Comparison of ENCODE assay signal across 8 cellular contexts in genomic region chr11:107590460-107591097, GRCh38. TPM values are rescaled to one million over a fixed set of nuclear protein-coding genes. Genes with fewer than 3 reads are reported as not detected.
DNase-seq lines count a peak whose midpoint lies in the region; ATAC-seq and TF ChIP-seq lines count a peak whose summit lies in the region.

No MANE protein-coding gene starts in this region.

- peak overlapping the region; percentile 39 for H3K9ac ChIP-seq in skeletal muscle satellite cell (ENCODE audit: low read depth, low read length)

- CTCF ChIA-PET in activated naive CD4-positive, alpha-beta T cell treated with anti-CD3 and anti-CD28 coated beads for 36 hours (lab: Charles Lee), result interaction anchor here (0.8 to 1.9 kb wide), 5 partner anchors 10 to 99 kb away, joined by 3 to 8 read pairs (median 4); no protein-coding TSS in a partner anchor
- CTCF ChIA-PET in WTC11 (lab: Charles Lee), result interaction anchor here (0.5 to 1.5 kb wide), 9 partner anchors 8 to 1309 kb away, joined by 3 to 16 read pairs (median 4); partner anchors contain the start of gene ALKBH8

- peaks cover 32% of the 10 kb centered on the region for H3K4me1 ChIP-seq in skeletal muscle satellite cell (ENCODE audit: control insufficient read depth, insufficient read depth, low read length)

- H3K4me3 Mint-ChIP-seq in activated naive CD4-positive, alpha-beta T cell treated with anti-CD3 and anti-CD28 coated beads for 36 hours, result peak overlapping the region; percentile 77
- peak overlapping the region; percentile 95 for H3K4me3 Mint-ChIP-seq in WTC11
- H3K4me3 Mint-ChIP-seq in glutamatergic neuron (ENCODE audit: unreplicated experiment), result peak overlapping the region; percentile 91

- no peaks in the 10 kb centered on the region for H3K36me3 ChIP-seq in skeletal muscle satellite cell (ENCODE audit: insufficient read depth, low read length)

- no peak for ATAC-seq in activated naive CD4-positive, alpha-beta T cell treated with anti-CD3 and anti-CD28 coated beads, Interleukin-2, amount 50 U/mL, for 72 hours
- peak; percentile 10 for ATAC-seq in WTC11

- H3K36me3 Mint-ChIP-seq in activated naive CD4-positive, alpha-beta T cell treated with anti-CD3 and anti-CD28 coated beads for 36 hours (ENCODE audit: low read depth), result no peaks in the 10 kb centered on the region
- peaks cover 0 to 6% of the 10 kb centered on the region in 2 donors for H3K36me3 Mint-ChIP-seq in activated naive CD4-positive, alpha-beta T cell treated with anti-CD3 and anti-CD28 coated beads, Interleukin-2, amount 50 U/mL, for 72 hours
- no peaks in the 10 kb centered on the region for H3K36me3 Mint-ChIP-seq in WTC11
- no peaks in the 10 kb centered on the region for H3K36me3 Mint-ChIP-seq in glutamatergic neuron (ENCODE audit: unreplicated experiment)

- POLR2A ChIA-PET in WTC11 (lab: Charles Lee), result no interaction called here

- peaks cover 38% of the 10 kb centered on the region for H3K27me3 ChIP-seq in skeletal muscle satellite cell (ENCODE audit: control insufficient read depth, insufficient read depth, low read length)

- peak overlapping the region; percentile 94 for H3K4me3 ChIP-seq in skeletal muscle satellite cell (ENCODE audit: low read length)

- H3K27ac Mint-ChIP-seq in activated naive CD4-positive, alpha-beta T cell treated with anti-CD3 and anti-CD28 coated beads for 36 hours, result no peak overlapping the region
- H3K27ac Mint-ChIP-seq in activated naive CD4-positive, alpha-beta T cell treated with anti-CD3 and anti-CD28 coated beads, Interleukin-2, amount 50 U/mL, for 72 hours, result peak overlapping the region in 1 of 2 donors; percentile 41
- H3K27ac Mint-ChIP-seq in WTC11 (no peak overlapping the region), glutamatergic neuron (ENCODE audit: unreplicated experiment) (no peak overlapping the region)

- peak overlapping the region; percentile 100 for H3K4me2 ChIP-seq in skeletal muscle satellite cell (ENCODE audit: low read length)

- no peaks in the 10 kb centered on the region for H3K9me3 Mint-ChIP-seq in activated naive CD4-positive, alpha-beta T cell treated with anti-CD3 and anti-CD28 coated beads for 36 hours
- peaks cover 0 to 4% of the 10 kb centered on the region in 2 donors for H3K9me3 Mint-ChIP-seq in activated naive CD4-positive, alpha-beta T cell treated with anti-CD3 and anti-CD28 coated beads, Interleukin-2, amount 50 U/mL, for 72 hours
- H3K9me3 Mint-ChIP-seq in WTC11 (no peaks in the 10 kb centered on the region), glutamatergic neuron (ENCODE audit: unreplicated experiment) (peaks cover 9% of the 10 kb centered on the region)

- DNase-seq in activated naive CD4-positive, alpha-beta T cell treated with anti-CD3 and anti-CD28 coated beads for 36 hours, result no peak
- no peak for DNase-seq in activated naive CD4-positive, alpha-beta T cell treated with anti-CD3 and anti-CD28 coated beads, Interleukin-2, amount 50 U/mL, for 72 hours (ENCODE audit: low spot score in 2 of 2)
- peak; percentile 20 for DNase-seq in WTC11 (ENCODE audit: low spot score)
- DNase-seq in glutamatergic neuron, result no peak
- DNase-seq in NCI-H748 treated with DMSO at 0.1 percent for 48 hours (lab: John Stamatoyannopoulos, UW), result no peak
- no peak for DNase-seq in SW 1271 (lab: John Stamatoyannopoulos, UW)
- no peak for DNase-seq in NCI-H510A treated with DMSO at 0.1 percent for 48 hours (lab: John Stamatoyannopoulos, UW)

- peaks cover 22% of the 10 kb centered on the region for H3K4me1 Mint-ChIP-seq in activated naive CD4-positive, alpha-beta T cell treated with anti-CD3 and anti-CD28 coated beads for 36 hours (ENCODE audit: low read depth)
- H3K4me1 Mint-ChIP-seq in WTC11 (peaks cover 43% of the 10 kb centered on the region), glutamatergic neuron (ENCODE audit: low read depth, unreplicated experiment) (peaks cover 11% of the 10 kb centered on the region)

- intact Hi-C loops in activated naive CD4-positive, alpha-beta T cell treated with anti-CD3 and anti-CD28 coated beads for 36 hours (cut with micrococcal nuclease), result loop anchor here (1.0 to 5.0 kb wide), 2 partner anchors 25 to 43 kb away; partner anchors contain the start of gene ALKBH8

- TF ChIP-seq CTCF in WTC11 (IDR thresholded peaks at IDR 0.05) (no peak), glutamatergic neuron (IDR thresholded peaks at IDR 0.05; ENCODE audit: partially characterized antibody, unreplicated experiment) (no peak)

- H3K27me3 Mint-ChIP-seq in activated naive CD4-positive, alpha-beta T cell treated with anti-CD3 and anti-CD28 coated beads for 36 hours (ENCODE audit: low read depth), result peaks cover 72% of the 10 kb centered on the region
- H3K27me3 Mint-ChIP-seq in WTC11 (ENCODE audit: low read depth) (peaks cover 72% of the 10 kb centered on the region), glutamatergic neuron (ENCODE audit: unreplicated experiment) (peaks cover 25% of the 10 kb centered on the region)

- H3K9me3 ChIP-seq in skeletal muscle satellite cell (replicated peaks; ENCODE audit: low read length), result no peaks in the 10 kb centered on the region

TF ChIP-seq in WTC11, 78 proteins besides CTCF, POLR2A, EP300 and RAD21:
- TF ChIP-seq, protein P1, sequence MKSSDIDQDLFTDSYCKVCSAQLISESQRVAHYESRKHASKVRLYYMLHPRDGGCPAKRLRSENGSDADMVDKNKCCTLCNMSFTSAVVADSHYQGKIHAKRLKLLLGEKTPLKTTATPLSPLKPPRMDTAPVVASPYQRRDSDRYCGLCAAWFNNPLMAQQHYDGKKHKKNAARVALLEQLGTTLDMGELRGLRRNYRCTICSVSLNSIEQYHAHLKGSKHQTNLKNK (CRISPR knock-in tag; IDR thresholded peaks at IDR 0.05), result no peak
- no peak for TF ChIP-seq TCF7 (CRISPR knock-in tag; IDR thresholded peaks at IDR 0.05; ENCODE audit: low read depth)
- no peak for TF ChIP-seq OVOL2 (CRISPR knock-in tag; IDR thresholded peaks at IDR 0.05; ENCODE audit: borderline replicate concordance)
- no peak for TF ChIP-seq ESRRA (CRISPR knock-in tag; IDR thresholded peaks at IDR 0.05; ENCODE audit: borderline replicate concordance)
- no peak for TF ChIP-seq ELF4 (CRISPR knock-in tag; IDR thresholded peaks at IDR 0.05; ENCODE audit: low read depth)
- TF ChIP-seq E2F1 (CRISPR knock-in tag; IDR thresholded peaks at IDR 0.05), result no peak
- TF ChIP-seq JAZF1 (CRISPR knock-in tag; IDR thresholded peaks at IDR 0.05), result no peak

RNA-seq across cellular contexts. Expression of gene ELMOD1, which starts 0.4 kb away (rescaled TPM):
- total RNA-seq in activated naive CD4-positive, alpha-beta T cell treated with anti-CD3 and anti-CD28 coated beads for 36 hours, result not detected
- not detected for total RNA-seq in activated naive CD4-positive, alpha-beta T cell treated with anti-CD3 and anti-CD28 coated beads, Interleukin-2, amount 50 U/mL, for 72 hours
- total RNA-seq in WTC11 (2021) (0.98 to 2.3 TPM (median 1.4 TPM) in 3 replicates), glutamatergic neuron (ENCODE audit: unreplicated experiment) (0.81 TPM)
- total RNA-seq in skeletal muscle satellite cell (2012; rRNA removed), result under 0.01 and 0.87 TPM in 2 replicates

RNA-seq across cellular contexts. Expression of gene ALKBH8, which starts 25.0 kb away (rescaled TPM):
- 10 to 100 TPM; 10.1 to 12.2 TPM for total RNA-seq in activated naive CD4-positive, alpha-beta T cell treated with anti-CD3 and anti-CD28 coated beads for 36 hours
- 10 to 100 TPM in 1 of 2 donors, 1 to 10 TPM in 1; 4.3 to 10.3 TPM for total RNA-seq in activated naive CD4-positive, alpha-beta T cell treated with anti-CD3 and anti-CD28 coated beads, Interleukin-2, amount 50 U/mL, for 72 hours
- 6.7 to 9.5 TPM (median 7.3 TPM) in 3 replicates for total RNA-seq in WTC11 (2021)
- total RNA-seq in glutamatergic neuron (ENCODE audit: unreplicated experiment), result 6.4 TPM
- 9.6 and 9.9 TPM in 2 replicates for total RNA-seq in skeletal muscle satellite cell (2012; rRNA removed)
